27 cellular contexts compared by ENCODE assay signal in genomic region chr11:93917673-93918072, GRCh38.
"Had no signal": no experiment of that assay in that cellular context is flagged by ENCODE, and none has a peak within 500 bp of the region (broad histone marks: within the 10 kb centered on the region; RNA-seq: fewer than 3 reads in every experiment).

No MANE protein-coding gene starts in this region.

- ATAC-seq: effector memory CD8-positive, alpha-beta T cell; esophagus mucosa; foreskin keratinocyte; gastrocnemius medialis; gastroesophageal sphincter; heart left ventricle; heart right ventricle had no signal

- H3K27me3 ChIP-seq: colonic mucosa, foreskin keratinocyte, gastrocnemius medialis, gastroesophageal sphincter, hepatocyte had no signal

- DNase-seq: colonic mucosa; cortex of kidney; dermis blood vessel endothelial cell; dorsolateral prefrontal cortex; effector CD4-positive, alpha-beta T cell; effector CD8-positive, alpha-beta T cell; effector memory CD4-positive, alpha-beta T cell; effector memory CD8-positive, alpha-beta T cell; endodermal cell; erythroblast; esophagus squamous epithelium; foreskin fibroblast; foreskin keratinocyte; gastrocnemius medialis; glutamatergic neuron; head of caudate nucleus; heart left ventricle; heart right ventricle had no signal

- H3K4me1 ChIP-seq: colonic mucosa, esophagus squamous epithelium, foreskin keratinocyte, gastrocnemius medialis, gastroesophageal sphincter, heart left ventricle, heart right ventricle had no signal

- H3K4me2 ChIP-seq: hepatocyte had no signal

- H3K27ac ChIP-seq: colonic mucosa, coronary artery, dorsolateral prefrontal cortex, epithelial cell of prostate, esophagus squamous epithelium, foreskin keratinocyte, gastrocnemius medialis, gastroesophageal sphincter, heart left ventricle, heart right ventricle, hepatocyte had no signal

- H3K9me3 ChIP-seq: colonic mucosa, esophagus squamous epithelium, gastrocnemius medialis, gastroesophageal sphincter had no signal

- H3K4me3 ChIP-seq: colonic mucosa, coronary artery, dorsolateral prefrontal cortex, esophagus squamous epithelium, gastrocnemius medialis, gastroesophageal sphincter, heart left ventricle, heart right ventricle, hepatocyte had no signal

- H3K36me3 ChIP-seq: colonic mucosa, esophagus squamous epithelium, gastrocnemius medialis, gastroesophageal sphincter, heart left ventricle, heart right ventricle had no signal

- FAIRE-seq: colon, endometrium, endothelial cell of umbilical vein, frontal cortex had no signal

- H3K79me2 ChIP-seq: hepatocyte had no signal

- H2AFZ ChIP-seq: hepatocyte had no signal
